In the genomic region with DNA sequence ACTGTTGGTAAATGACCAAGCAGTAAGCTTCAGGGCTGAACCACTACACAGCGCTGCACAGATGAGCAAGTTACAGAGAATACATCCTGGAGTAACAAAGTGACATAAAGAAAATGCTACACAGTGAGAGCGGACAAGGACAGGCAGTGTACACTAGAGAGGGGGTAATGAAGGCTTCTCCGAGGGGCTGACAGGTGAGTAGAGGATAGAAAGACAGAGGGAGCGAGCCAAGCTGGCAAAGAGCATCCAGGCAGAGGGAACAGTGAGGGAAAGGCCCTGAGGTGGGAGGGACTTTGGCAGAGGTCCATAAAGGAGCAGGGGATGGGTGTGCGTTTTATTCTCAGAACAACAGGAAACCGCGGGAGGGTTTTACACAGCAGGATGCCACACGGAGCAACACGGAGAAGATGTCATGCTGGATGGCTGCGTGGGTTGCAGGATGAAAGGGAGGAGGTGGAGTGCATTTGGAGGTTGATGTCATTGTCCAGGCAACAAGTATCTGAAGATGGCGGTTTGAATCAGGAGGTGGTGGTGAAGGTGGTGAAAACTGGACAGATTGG, we compare ENCODE assay signal across 15 cellular contexts. TPM values are rescaled to one million over a fixed set of nuclear protein-coding genes. Genes with fewer than 3 reads are reported as not detected.
DNase-seq lines count a peak whose midpoint lies in the region; ATAC-seq, FAIRE-seq and TF ChIP-seq lines count a peak whose summit lies in the region.
"Had no signal": no experiment of that assay in that cellular context is flagged by ENCODE, and none has a peak within 500 bp of the region (broad histone marks: within the 10 kb centered on the region; RNA-seq: fewer than 3 reads in every experiment).

No MANE protein-coding gene starts in this region.

- H3K27me3 ChIP-seq in lower lobe of right lung (ENCODE audit: low read depth) (peaks cover 16% of the 10 kb centered on the region), colonic mucosa (no peaks in the 10 kb centered on the region)

- H3K36me3 ChIP-seq in kidney (ENCODE audit: control insufficient read depth in 1 of 2, insufficient read depth in 2 of 2, low read length in 2 of 2) = no peaks in the 10 kb centered on the region
- no peaks in the 10 kb centered on the region for H3K36me3 ChIP-seq in lower lobe of right lung
- H3K36me3 ChIP-seq in colonic mucosa = no peaks in the 10 kb centered on the region
- H3K36me3 ChIP-seq: gastroesophageal sphincter, prostate gland, WERI-Rb-1 had no signal

- peaks cover 0 to 7% of the 10 kb centered on the region in 2 donors for H3K9me3 ChIP-seq in kidney (ENCODE audit: control insufficient read depth in 1 of 2, low read length in 2 of 2)
- peaks cover 9% of the 10 kb centered on the region for H3K9me3 ChIP-seq in lower lobe of right lung
- H3K9me3 ChIP-seq in colonic mucosa = no peaks in the 10 kb centered on the region
- H3K9me3 ChIP-seq: prostate gland had no signal

- TF ChIP-seq CTCF in kidney (IDR thresholded peaks at IDR 0.05; ENCODE audit: borderline replicate concordance, extremely low read depth, insufficient read depth) (no peak), lower lobe of right lung (IDR thresholded peaks at IDR 0.05) (no peak), colonic mucosa (IDR thresholded peaks at IDR 0.05) (no peak)

- FAIRE-seq in kidney (lab: Jason Lieb, UNC) = no peak
- FAIRE-seq: G401.6 had no signal

- H3K4me3 ChIP-seq in kidney (ENCODE audit: low read length in 2 of 2) (no peak overlapping the region), lower lobe of right lung (no peak overlapping the region), colonic mucosa (no peak overlapping the region)
- H3K4me3 ChIP-seq: gastroesophageal sphincter, prostate gland had no signal

- H3K27ac ChIP-seq in kidney (ENCODE audit: low read depth in 2 of 2, low read length in 2 of 2) = no peak overlapping the region
- no peak overlapping the region for H3K27ac ChIP-seq in lower lobe of right lung
- no peak overlapping the region for H3K27ac ChIP-seq in colonic mucosa
- H3K27ac ChIP-seq: gastroesophageal sphincter, prostate gland, WERI-Rb-1 had no signal

- ATAC-seq in lower lobe of right lung (no peak), HG03280 (IDR thresholded peaks at IDR 0.05; ENCODE audit: unreplicated experiment) (no peak)
- ATAC-seq: gastroesophageal sphincter had no signal

- H3K4me1 ChIP-seq in kidney (ENCODE audit: control insufficient read depth in 1 of 2, insufficient read depth in 1 of 2, low read depth in 1 of 2, low read length in 2 of 2) (no peaks in the 10 kb centered on the region), lower lobe of right lung (no peaks in the 10 kb centered on the region), colonic mucosa (no peaks in the 10 kb centered on the region)
- H3K4me1 ChIP-seq: gastroesophageal sphincter, prostate gland had no signal

- H3K9ac ChIP-seq in kidney (ENCODE audit: low read length in 2 of 2) = no peak overlapping the region
- no peak overlapping the region for H3K9ac ChIP-seq in colonic mucosa (ENCODE audit: low read depth in 2 of 2, low read length in 2 of 2)

- DNase-seq in activated gamma-delta T cell treated with Interleukin-2 at 50 U/mL for 16 hours (peak; percentile 26), activated gamma-delta T cell (lab: John Stamatoyannopoulos, UW) (no peak), kidney (peak; percentile 22), lower lobe of right lung (no peak), putamen (ENCODE audit: low spot score) (no peak), colonic mucosa (no peak)
- DNase-seq in activated T-cell treated with anti-CD3 and anti-CD28 coated beads, Interleukin-2, amount 50 U/mL, for 1 hour = peak; percentile 54
- DNase-seq: mammary epithelial cell, WERI-Rb-1 had no signal

- intact Hi-C loops in kidney (cut with DNase I) = no loop called here
- intact Hi-C loops in lower lobe of right lung (cut with DNase I) = no loop called here
- intact Hi-C loops in colonic mucosa (cut with DNase I) = no loop called here

RNA-seq across cellular contexts. Expression of gene WNT7A, which starts 13.4 kb away (rescaled TPM):
- total RNA-seq in kidney = 3.3 TPM
- 0.13 TPM for polyA plus RNA-seq in kidney (ENCODE audit: insufficient read depth, low read depth, low replicate concordance)
- 4.1 TPM for total RNA-seq in lower lobe of right lung
- total RNA-seq in colonic mucosa = not detected
- total RNA-seq: chondrocyte had no signal
- polyA plus RNA-seq: AG04450 had no signal

Comparison
In these comparisons a context has a peak if more than half of its experiments do, and no peak if none do; other contexts are left out.
1. DNase-seq: peak in activated gamma-delta T cell treated with Interleukin-2 at 50 U/mL for 16 hours (single experiment), activated T-cell treated with anti-CD3 and anti-CD28 coated beads, Interleukin-2, amount 50 U/mL, for 1 hour (single experiment) and kidney (single experiment); none in activated gamma-delta T cell (single experiment), lower lobe of right lung (single experiment), putamen (single experiment) and colonic mucosa (single experiment).